In the genomic region with DNA sequence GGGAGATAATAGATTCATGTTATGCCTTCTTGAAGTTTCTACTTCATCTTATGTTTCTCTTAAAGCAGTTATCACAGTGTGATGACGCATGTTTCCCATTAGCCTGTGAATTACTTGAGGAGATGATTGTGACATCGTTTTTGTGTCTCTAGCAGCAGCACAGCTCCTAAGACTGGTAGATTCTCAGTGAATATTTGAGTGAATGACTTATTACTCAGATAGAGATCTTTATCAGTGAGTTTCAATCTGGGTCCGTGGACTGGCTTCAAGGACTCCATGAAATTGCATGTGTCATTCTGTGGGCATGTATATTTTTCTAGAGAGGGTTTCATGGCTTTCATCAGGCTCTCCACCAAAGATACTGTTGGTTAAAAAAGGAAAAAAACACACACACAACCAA, we compare ENCODE assay signal across 10 cellular contexts. TPM values are rescaled to one million over a fixed set of nuclear protein-coding genes. Genes with fewer than 3 reads are reported as not detected.
A peak's percentile ranks its signal among the peaks of the same experiment; 100 is the strongest.
DNase-seq lines count a peak whose midpoint lies in the region; ATAC-seq and TF ChIP-seq lines count a peak whose summit lies in the region.
"Had no signal": no experiment of that assay in that cellular context is flagged by ENCODE, and none has a peak within 500 bp of the region (broad histone marks: within the 10 kb centered on the region; RNA-seq: fewer than 3 reads in every experiment).

No MANE protein-coding gene starts in this region.

- no peaks in the 10 kb centered on the region for H3K27me3 ChIP-seq in fibroblast of lung (ENCODE audit: control insufficient read depth, insufficient read depth, low read length)

- no peak overlapping the region for H3K9ac ChIP-seq in fibroblast of lung (ENCODE audit: insufficient read depth, low read length)

- H3K4me1 Mint-ChIP-seq in stimulated activated naive CD8-positive, alpha-beta T cell treated with anti-CD3 and anti-CD28 coated beads, Interleukin-15, amount 100 ng/mL, for 72 hours: peaks cover 95% of the 10 kb centered on the region

- H3K4me3 Mint-ChIP-seq in stimulated activated naive CD8-positive, alpha-beta T cell treated with anti-CD3 and anti-CD28 coated beads, Interleukin-15, amount 100 ng/mL, for 72 hours: peak overlapping the region; percentile 77 to 84

- no peaks in the 10 kb centered on the region for H3K27me3 Mint-ChIP-seq in stimulated activated naive CD8-positive, alpha-beta T cell treated with anti-CD3 and anti-CD28 coated beads, Interleukin-15, amount 100 ng/mL, for 72 hours

- H3K4me3 ChIP-seq in fibroblast of lung (replicated peaks in 1 of 4; ENCODE audit: control extremely low read depth in 1 of 4, insufficient read depth in 1 of 4, low read depth in 3 of 4, low read length in 4 of 4): no peak overlapping the region

- no peak for TF ChIP-seq CTCF in fibroblast of lung (conservative IDR thresholded peaks at IDR 0.05 in 1 of 2, IDR thresholded peaks at IDR 0.05 in 1 of 2; ENCODE audit: low read depth in 1 of 2, low read length in 2 of 2)

- peaks cover 22% of the 10 kb centered on the region for H3K4me1 ChIP-seq in fibroblast of lung (ENCODE audit: control insufficient read depth, extremely low read depth, insufficient read depth, low read length)

- H3K27ac ChIP-seq in fibroblast of lung (ENCODE audit: insufficient read depth, low read length): no peak overlapping the region
- H3K27ac ChIP-seq: 22Rv1 had no signal

- no peak overlapping the region for H2AFZ ChIP-seq in fibroblast of lung (ENCODE audit: low read length)

- H3K4me2 ChIP-seq in fibroblast of lung (ENCODE audit: extremely low read depth, insufficient read depth, low read length): peak overlapping the region; percentile 25

- no peaks in the 10 kb centered on the region for H3K9me3 Mint-ChIP-seq in stimulated activated naive CD8-positive, alpha-beta T cell treated with anti-CD3 and anti-CD28 coated beads, Interleukin-15, amount 100 ng/mL, for 72 hours

- H3K36me3 ChIP-seq in fibroblast of lung (ENCODE audit: control insufficient read depth, insufficient read depth, low read length): no peaks in the 10 kb centered on the region

- H4K20me1 ChIP-seq in fibroblast of lung (ENCODE audit: control insufficient read depth, extremely low read depth, insufficient read depth, low read length): no peaks in the 10 kb centered on the region

- DNase-seq in NOMO-1 treated with DMSO at 0.1 percent for 48 hours (lab: John Stamatoyannopoulos, UW; ENCODE audit: unreplicated experiment) (peak; percentile 38), NOMO-1 treated with dmso at 0.1 percent for 144 hours (lab: John Stamatoyannopoulos, UW; ENCODE audit: unreplicated experiment) (no peak), T1000 (lab: John Stamatoyannopoulos, UW) (peak; percentile 31), fibroblast of lung (ENCODE audit: low read depth in 2 of 2) (peak; percentile 60 to 96), HT-29 (ENCODE audit: low spot score) (no peak), NCI-H2081 (lab: John Stamatoyannopoulos, UW) (no peak), CD1c-positive myeloid dendritic cell (ENCODE audit: extremely low spot score) (no peak)
- peak in 1 of 2 donors; percentile 30 for DNase-seq in stimulated activated naive CD8-positive, alpha-beta T cell treated with anti-CD3 and anti-CD28 coated beads, Interleukin-15, amount 100 ng/mL, for 72 hours
- DNase-seq: NCI-H526 had no signal

- peak overlapping the region; percentile 97 to 99 for H3K27ac Mint-ChIP-seq in stimulated activated naive CD8-positive, alpha-beta T cell treated with anti-CD3 and anti-CD28 coated beads, Interleukin-15, amount 100 ng/mL, for 72 hours

- ATAC-seq in stimulated activated naive CD8-positive, alpha-beta T cell treated with anti-CD3 and anti-CD28 coated beads, Interleukin-15, amount 100 ng/mL, for 72 hours: peak; percentile 68

- H3K79me2 ChIP-seq in fibroblast of lung (ENCODE audit: control insufficient read depth, insufficient read depth, low read length): no peaks in the 10 kb centered on the region

- no peaks in the 10 kb centered on the region for H3K9me3 ChIP-seq in fibroblast of lung (ENCODE audit: control insufficient read depth, insufficient read depth, low read depth, low read length)

RNA-seq across cellular contexts. Expression of a gene that starts 29.9 kb away (rescaled TPM):
- 7.8 and 8.0 TPM in 2 replicates for total RNA-seq in fibroblast of lung
- polyA plus RNA-seq in fibroblast of lung: 2.5 and 4.8 TPM in 2 replicates
- polyA plus RNA-seq in fibroblast of lung (2012): 1.5 and 3.7 TPM in 2 replicates
- 1.1 and 2.9 TPM in 2 replicates for polyA minus RNA-seq in fibroblast of lung (ENCODE audit: low replicate concordance)
- total RNA-seq in HT-29 (2014; rRNA removed; shearing (Covaris generic)): 10.9 and 13.4 TPM in 2 replicates

Comparison
In these comparisons a context has a peak if more than half of its experiments do, and no peak if none do; other contexts are left out.
1. DNase-seq: peak in NOMO-1 treated with DMSO at 0.1 percent for 48 hours (single experiment), T1000 (single experiment) and fibroblast of lung (2 of 2); none in NOMO-1 treated with dmso at 0.1 percent for 144 hours (single experiment), HT-29 (single experiment), NCI-H2081 (0 of 2) and CD1c-positive myeloid dendritic cell (single experiment).